In the genomic region with DNA sequence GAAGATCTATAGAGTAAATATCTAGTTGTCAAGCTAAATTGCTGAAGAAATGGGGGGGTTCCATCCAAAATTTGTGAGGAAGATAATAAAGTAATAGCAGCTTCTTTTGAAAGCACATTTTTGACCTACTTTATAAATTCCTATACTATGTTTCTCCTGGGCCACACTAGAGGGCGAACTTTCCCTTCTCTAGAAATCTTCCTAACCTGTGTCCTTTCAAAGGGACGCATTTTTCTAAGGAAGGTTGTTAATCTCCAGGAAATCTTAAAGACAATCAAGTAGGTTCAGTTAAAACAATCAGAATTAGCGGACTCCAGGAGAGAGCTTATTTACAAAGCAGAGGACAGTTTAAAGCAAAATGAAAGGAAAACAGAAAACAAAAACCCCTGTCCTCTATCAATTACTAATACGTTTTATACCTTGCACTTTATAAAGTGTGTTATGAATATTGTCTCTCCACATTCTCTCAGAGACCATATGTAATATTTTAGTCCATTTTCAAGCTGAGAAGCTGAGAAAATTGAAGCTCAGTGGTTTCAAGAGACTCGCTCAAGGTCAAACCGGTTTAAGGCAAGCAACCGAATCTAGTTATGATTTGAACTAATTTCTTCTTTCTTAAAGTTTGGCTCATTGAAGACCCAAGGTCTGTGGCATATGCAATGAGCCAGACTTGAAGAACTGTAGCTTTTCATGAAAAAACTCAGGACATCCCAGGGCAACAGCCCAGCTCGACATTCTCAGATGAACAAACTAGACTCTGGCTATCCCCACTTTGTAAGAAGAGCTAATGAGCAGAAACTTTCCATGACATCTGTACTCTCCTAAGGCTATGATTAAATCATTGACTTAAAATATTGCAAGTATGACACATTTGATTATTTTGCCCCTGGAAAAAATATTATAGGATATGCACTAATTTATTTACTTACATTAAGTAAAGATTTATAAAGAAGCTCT, we compare ENCODE assay signal across 9 cellular contexts.
DNase-seq lines count a peak whose midpoint lies in the region; ATAC-seq, FAIRE-seq and TF ChIP-seq lines count a peak whose summit lies in the region.
"Had no signal": no experiment of that assay in that cellular context is flagged by ENCODE, and none has a peak within 500 bp of the region (broad histone marks: within the 10 kb centered on the region; RNA-seq: fewer than 3 reads in every experiment).

No MANE protein-coding gene starts in this region.

- no peak for DNase-seq in GM13977 (ENCODE audit: low spot score)
- DNase-seq in NCI-H2029 treated with DMSO at 0.1 percent for 48 hours (lab: John Stamatoyannopoulos, UW), result peak; percentile 16
- DNase-seq in ascending aorta (ENCODE audit: low spot score in 2 of 2), result no peak
- peak; percentile 43 for DNase-seq in iPS-NIHi7 (ENCODE audit: extremely low spot score)
- no peak for DNase-seq in stimulated activated CD4-positive, alpha-beta T cell treated with anti-CD3 and anti-CD28 coated beads, Interleukin-15, amount 100 ng/mL, for 24 hours

- no peaks in the 10 kb centered on the region for H3K4me1 ChIP-seq in ascending aorta

- no peak overlapping the region for H3K27ac ChIP-seq in ascending aorta
- H3K27ac ChIP-seq: epithelial cell of prostate had no signal

- FAIRE-seq in A204.1 (lab: Jason Lieb, UNC), result peak; percentile 86

- no peaks in the 10 kb centered on the region for H3K27me3 ChIP-seq in ascending aorta

- in situ Hi-C loops in GM13977 (cut with MboI; ENCODE audit: low pct_unique_long_range_greater_than_20kb, low sequenced_read_pairs, unreplicated experiment), result no loop called here

- H3K4me3 ChIP-seq in ascending aorta, result no peak overlapping the region

- no peaks in the 10 kb centered on the region for H3K9me3 ChIP-seq in ascending aorta

- no peaks in the 10 kb centered on the region for H3K36me3 ChIP-seq in ascending aorta

- peak; percentile 75 for TF ChIP-seq CTCF in GM13977 (IDR thresholded peaks at IDR 0.05; ENCODE audit: extremely low read depth, insufficient read depth, missing control alignments)
- TF ChIP-seq CTCF in ascending aorta (IDR thresholded peaks at IDR 0.05), result peak in 2 of 3 experiments; percentile 34 to 47

- intact Hi-C loops in ascending aorta (cut with DNase I), result no loop called here

- ATAC-seq in GM21786 (IDR thresholded peaks at IDR 0.05; ENCODE audit: unreplicated experiment) (no peak), GM21576 (IDR thresholded peaks at IDR 0.05; ENCODE audit: unreplicated experiment) (no peak)

Comparison
In these comparisons a context has a peak if more than half of its experiments do, and no peak if none do; other contexts are left out.
1. DNase-seq: peak in NCI-H2029 treated with DMSO at 0.1 percent for 48 hours (single experiment) and iPS-NIHi7 (single experiment); none in GM13977 (single experiment), ascending aorta (0 of 2) and stimulated activated CD4-positive, alpha-beta T cell treated with anti-CD3 and anti-CD28 coated beads, Interleukin-15, amount 100 ng/mL, for 24 hours (single experiment).